Comparison of ENCODE assay signal across 11 cellular contexts in the genomic region with DNA sequence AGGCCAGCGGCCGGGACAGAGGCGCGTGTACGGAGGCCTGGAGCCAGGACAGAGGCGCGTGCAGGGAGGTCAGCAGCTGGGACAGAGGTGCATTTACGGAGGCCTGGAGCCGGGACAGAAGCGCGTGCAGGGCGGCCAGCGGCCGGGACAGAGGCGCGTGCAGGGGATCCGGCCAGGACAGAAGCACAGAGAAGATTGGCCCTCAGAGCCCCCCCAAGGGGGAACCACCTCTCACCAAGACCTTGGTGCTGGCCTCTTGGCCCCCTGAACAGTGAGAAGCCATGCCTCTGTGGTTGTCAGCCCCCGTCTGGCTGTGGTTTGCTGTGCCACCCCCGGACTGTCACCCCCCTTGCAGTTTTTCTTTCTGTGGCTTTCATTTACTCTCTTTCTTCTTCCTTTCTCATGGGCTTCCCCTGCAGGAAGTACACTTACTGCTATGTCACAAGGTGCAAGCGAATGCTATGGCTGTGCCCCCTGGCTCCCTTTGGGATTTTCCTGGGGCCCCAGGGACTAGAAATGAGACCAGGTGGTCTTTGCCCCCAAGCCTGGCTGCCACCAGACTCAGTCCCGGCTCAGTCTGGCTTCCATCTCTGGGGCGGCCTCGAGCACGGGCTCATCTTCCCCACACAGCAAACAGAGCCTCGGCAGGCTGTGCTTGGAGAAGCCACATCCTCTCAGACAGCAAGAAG. TPM values are rescaled to one million over a fixed set of nuclear protein-coding genes. Genes with fewer than 3 reads are reported as not detected.
DNase-seq lines count a peak whose midpoint lies in the region; ATAC-seq, FAIRE-seq and TF ChIP-seq lines count a peak whose summit lies in the region.
"Had no signal": no experiment of that assay in that cellular context is flagged by ENCODE, and none has a peak within 500 bp of the region (broad histone marks: within the 10 kb centered on the region; RNA-seq: fewer than 3 reads in every experiment).

No MANE protein-coding gene starts in this region.

- no peaks in the 10 kb centered on the region for H3K9me1 ChIP-seq in K562 (ENCODE audit: control insufficient read depth, insufficient read depth, low read length)

- BruUV-seq in K562 (replicated peaks; lab: Mats Ljungman, UMichigan) = no TSS peak

- FAIRE-seq in K562 (lab: Jason Lieb, UNC) = no peak
- FAIRE-seq: endothelial cell of umbilical vein had no signal

- peak overlapping the region; percentile 55 for H3K4me3 Mint-ChIP-seq in stimulated activated effector memory CD8-positive, alpha-beta T cell treated with anti-CD3 and anti-CD28 coated beads, Interleukin-12 subunit alpha, Interleukin-12 subunit beta, amount 100 ng/mL, for 72 hours

- CTCF ChIA-PET in K562 (lab: Yijun Ruan, JAX; ENCODE audit: low intra/inter-chr PET ratio) = no interaction called here

- peaks cover 83 to 97% of the 10 kb centered on the region in 2 experiments for H3K27me3 ChIP-seq in K562 (ENCODE audit: control insufficient read depth in 2 of 2, insufficient read depth in 2 of 2, low read length in 2 of 2)

- H3K27ac Mint-ChIP-seq in stimulated activated effector memory CD8-positive, alpha-beta T cell treated with anti-CD3 and anti-CD28 coated beads, Interleukin-12 subunit alpha, Interleukin-12 subunit beta, amount 100 ng/mL, for 72 hours = peak overlapping the region; percentile 52

- H3K27ac ChIP-seq in K562 (ENCODE audit: extremely low read depth, low read depth, low read length) = no peak overlapping the region

- no peak overlapping the region for H3K9ac ChIP-seq in K562 (ENCODE audit: insufficient read depth in 1 of 2, low read depth in 2 of 2, low read length in 2 of 2)

- peaks cover 0 to 13% of the 10 kb centered on the region in 2 experiments; a peak in 2 of 5 replicates for H3K4me1 ChIP-seq in K562 (replicated peaks in 1 of 2; ENCODE audit: control insufficient read depth in 2 of 2, insufficient read depth in 2 of 2, low read length in 2 of 2)

- no peak for TF ChIP-seq POLR2A in NB4 (IDR thresholded peaks at IDR 0.05; ENCODE audit: extremely low read depth, insufficient read length)
- no peak for TF ChIP-seq POLR2A in K562 (conservative IDR thresholded peaks at IDR 0.05)

- intact Hi-C loops in K562 (cut with micrococcal nuclease) = no loop called here

- TF ChIP-seq CTCF in NB4 (IDR thresholded peaks at IDR 0.05; ENCODE audit: low read depth, low read length) = no peak
- TF ChIP-seq CTCF in K562 (IDR thresholded peaks at IDR 0.05 in 2 of 3, conservative IDR thresholded peaks at IDR 0.05 in 1 of 3; ENCODE audit: insufficient read depth in 2 of 3, low read depth in 1 of 3, low read length in 3 of 3) = no peak

- H3K4me2 ChIP-seq in K562 (ENCODE audit: insufficient read depth, low read length) = no peak overlapping the region

- H3K79me2 ChIP-seq in K562 (ENCODE audit: control insufficient read depth, insufficient read depth, low read length) = no peaks in the 10 kb centered on the region

- in situ Hi-C loops in K562 (cut with MboI) = no loop called here

- no peaks in the 10 kb centered on the region for H3K36me3 Mint-ChIP-seq in stimulated activated effector memory CD8-positive, alpha-beta T cell treated with anti-CD3 and anti-CD28 coated beads, Interleukin-12 subunit alpha, Interleukin-12 subunit beta, amount 100 ng/mL, for 72 hours

- H3K4me1 Mint-ChIP-seq in stimulated activated effector memory CD8-positive, alpha-beta T cell treated with anti-CD3 and anti-CD28 coated beads, Interleukin-12 subunit alpha, Interleukin-12 subunit beta, amount 100 ng/mL, for 72 hours = peaks cover 25% of the 10 kb centered on the region

- 4% methylated on average over 25 of the region's 25 CpGs for WGBS in K562 (ENCODE audit: insufficient coverage, low coverage, missing lambda C conversion rate)

- H3K4me3 ChIP-seq in NB4 (ENCODE audit: low read depth, low read length) = no peak overlapping the region
- no peak overlapping the region for H3K4me3 ChIP-seq in K562

- no peak for TF ChIP-seq EP300 in K562 (IDR thresholded peaks at IDR 0.05; ENCODE audit: low read length)

- H2AFZ ChIP-seq in K562 (ENCODE audit: low read depth, low read length) = no peak overlapping the region

- peak; percentile 53 for ATAC-seq in GM19351 (IDR thresholded peaks at IDR 0.05; ENCODE audit: unreplicated experiment)
- peak; percentile 15; the same call in 2 of the 3 replicates for ATAC-seq in K562
- peak; percentile 82 for ATAC-seq in stimulated activated effector memory CD8-positive, alpha-beta T cell treated with anti-CD3 and anti-CD28 coated beads, Interleukin-12 subunit alpha, Interleukin-12 subunit beta, amount 100 ng/mL, for 72 hours

- H3K9me3 Mint-ChIP-seq in stimulated activated effector memory CD8-positive, alpha-beta T cell treated with anti-CD3 and anti-CD28 coated beads, Interleukin-12 subunit alpha, Interleukin-12 subunit beta, amount 100 ng/mL, for 72 hours = no peaks in the 10 kb centered on the region

- peak; percentile 22 for DNase-seq in NB4 (ENCODE audit: low read depth)
- no peak for DNase-seq in K562 (ENCODE audit: extremely low read depth in 1 of 4, low spot score in 3 of 4)
- DNase-seq in stimulated activated effector memory CD8-positive, alpha-beta T cell treated with anti-CD3 and anti-CD28 coated beads, Interleukin-12 subunit alpha, Interleukin-12 subunit beta, amount 100 ng/mL, for 72 hours (ENCODE audit: low spot score in 2 of 2) = peak; percentile 14 to 67
- no peak for DNase-seq in cortex of kidney (lab: John Stamatoyannopoulos, UW)
- no peak for DNase-seq in kidney glomerular epithelial cell (lab: John Stamatoyannopoulos, UW)
- DNase-seq in NCI-H1092 (lab: John Stamatoyannopoulos, UW) = no peak
- DNase-seq: KBM-7, NCI-H510A, SW 1271 had no signal

- POLR2A ChIA-PET in K562 (lab: Yijun Ruan, JAX) = no interaction called here

- no peak for TF ChIP-seq RAD21 in K562 (CRISPR knock-in tag; conservative IDR thresholded peaks at IDR 0.05 in 1 of 2, IDR thresholded peaks at IDR 0.05 in 1 of 2)

- no peaks in the 10 kb centered on the region for H3K9me3 ChIP-seq in K562 (replicated peaks; ENCODE audit: control insufficient read depth, insufficient read depth, low read depth, low read length)

- H3K36me3 ChIP-seq in K562 (ENCODE audit: control insufficient read depth, insufficient read depth, low read length) = no peaks in the 10 kb centered on the region

- 0 out of 2 replicates have a peak, but pooled peaks cover 5% of the 10 kb centered on the region for H4K20me1 ChIP-seq in K562 (replicated peaks; ENCODE audit: control insufficient read depth, insufficient read depth, low read length)

TF ChIP-seq in K562, 482 proteins besides CTCF, POLR2A, EP300 and RAD21 (continues in another document):
- TF ChIP-seq SMARCB1 (IDR thresholded peaks at IDR 0.05; ENCODE audit: insufficient read length, low read depth) = no peak
- no peak for TF ChIP-seq RBM25 (IDR thresholded peaks at IDR 0.05; ENCODE audit: low read depth, low read length, severe bottlenecking)
- TF ChIP-seq POU5F1 (IDR thresholded peaks at IDR 0.05; ENCODE audit: borderline replicate concordance, low read depth, low read length, partially characterized antibody) = no peak
- no peak for TF ChIP-seq NR2F6 (CRISPR knock-in tag; IDR thresholded peaks at IDR 0.05)

RNA-seq across cellular contexts. Expression of a gene that starts 41.1 kb away (rescaled TPM):
- total RNA-seq in K562 (2011; cell fraction: chromatin; rRNA removed; ENCODE audit: low replicate concordance) = 622 and 799 TPM in 2 replicates
- total RNA-seq in K562 (2011; cell fraction: nucleolus; rRNA removed) = 847 and 892 TPM in 2 replicates
- total RNA-seq in K562 (2011; cell fraction: nucleoplasm; rRNA removed) = 1,016 and 1,247 TPM in 2 replicates
- total RNA-seq in K562 (2014; rRNA removed) (294 and 361 TPM in 2 replicates), K562 (2014; rRNA removed; fragmentation: Illumina TruSeq; extraction: Trizol) (236 and 238 TPM in 2 replicates), K562 (2015; rRNA removed; fragmentation: Illumina TruSeq; extraction: Trizol) (173 and 188 TPM in 2 replicates), K562 (2021) (254 and 296 TPM in 2 replicates)
- polyA plus RNA-seq in K562 (2011; rRNA removed) (625 and 787 TPM in 2 replicates), K562 (2014; fragmentation: Illumina TruSeq; extraction: Trizol) (188 and 224 TPM in 2 replicates), K562 (2014; fragmentation: Nextera tagmentation; extraction: Ambion mirVana) (10 to 100 TPM; 57.1 to 69.2 TPM), K562 (2014; rRNA removed) (250 and 268 TPM in 2 replicates)
- 709 and 1,098 TPM in 2 replicates for polyA plus RNA-seq in K562 (2011; cell fraction: cytosol; rRNA removed)
- 446 and 453 TPM in 2 replicates for polyA plus RNA-seq in K562 (2011; cell fraction: nucleus; rRNA removed)
- polyA plus RNA-seq in K562 (2012) = 116 and 259 TPM in 2 replicates
- 551 and 619 TPM in 2 replicates for polyA minus RNA-seq in K562 (2011; rRNA and poly(A)+ RNA removed)
- polyA minus RNA-seq in K562 (2011; cell fraction: cytosol; rRNA and poly(A)+ RNA removed) = 392 and 408 TPM in 2 replicates
- polyA minus RNA-seq in K562 (2011; cell fraction: nucleus; rRNA and poly(A)+ RNA removed) = 329 and 473 TPM in 2 replicates

Comparison
In these comparisons a context has a peak if more than half of its experiments do, and no peak if none do; other contexts are left out.
1. ATAC-seq: peak in every context shown above with its lines; median percentile 82 in stimulated activated effector memory CD8-positive, alpha-beta T cell treated with anti-CD3 and anti-CD28 coated beads, Interleukin-12 subunit alpha, Interleukin-12 subunit beta, amount 100 ng/mL, for 72 hours; 53 in GM19351; 15 in K562.
2. DNase-seq: peak in NB4 (single experiment) and stimulated activated effector memory CD8-positive, alpha-beta T cell treated with anti-CD3 and anti-CD28 coated beads, Interleukin-12 subunit alpha, Interleukin-12 subunit beta, amount 100 ng/mL, for 72 hours (2 of 2); none in K562 (0 of 4), cortex of kidney (single experiment), kidney glomerular epithelial cell (single experiment) and NCI-H1092 (single experiment).